11 cellular contexts compared by ENCODE assay signal in genomic region chr5:149205625-149206523, GRCh38.
DNase-seq lines count a peak whose midpoint lies in the region; ATAC-seq and TF ChIP-seq lines count a peak whose summit lies in the region.
"Had no signal": no experiment of that assay in that cellular context is flagged by ENCODE, and none has a peak within 500 bp of the region (broad histone marks: within the 10 kb centered on the region; RNA-seq: fewer than 3 reads in every experiment).

No MANE protein-coding gene starts in this region.

- H3K4me1 ChIP-seq in stomach, result peaks cover 0 to 10% (median 4%) of the 10 kb centered on the region in 4 donors

- peak; percentile 85 for DNase-seq in HFFc6
- DNase-seq in choroid plexus epithelial cell (ENCODE audit: low read depth), result peak; percentile 86
- DNase-seq in kidney tubule cell (ENCODE audit: low spot score), result peak; percentile 45
- no peak for DNase-seq in stomach
- no peak for DNase-seq in dorsolateral prefrontal cortex
- no peak for DNase-seq in mesenteric fat pad (ENCODE audit: low spot score)
- no peak for DNase-seq in epidermal melanocyte (ENCODE audit: insufficient read length, low spot score)
- DNase-seq: activated CD4-positive, alpha-beta T cell treated with anti-CD3 and anti-CD28 coated beads for 36 hours; activated naive CD4-positive, alpha-beta T cell; effector CD4-positive, alpha-beta T cell had no signal

- no peak for TF ChIP-seq POLR2A in stomach (IDR thresholded peaks at IDR 0.05)

- H3K4me3 Mint-ChIP-seq in HFFc6, result peak overlapping the region; percentile 68
- H3K4me3 Mint-ChIP-seq: activated CD4-positive, alpha-beta T cell treated with anti-CD3 and anti-CD28 coated beads for 36 hours had no signal

- H3K9me3 Mint-ChIP-seq in HFFc6, result no peaks in the 10 kb centered on the region

- no peaks in the 10 kb centered on the region for H3K9me3 ChIP-seq in stomach

- H3K27me3 ChIP-seq in stomach (no peaks in the 10 kb centered on the region), dorsolateral prefrontal cortex (no peaks in the 10 kb centered on the region)

- TF ChIP-seq EP300 in stomach (IDR thresholded peaks at IDR 0.05), result no peak

- H3K36me3 ChIP-seq in stomach, result peaks cover 0 to 12% (median 3%) of the 10 kb centered on the region in 4 donors

- TF ChIP-seq CTCF in HFFc6 (IDR thresholded peaks at IDR 0.05), result no peak
- no peak for TF ChIP-seq CTCF in choroid plexus epithelial cell (conservative IDR thresholded peaks at IDR 0.05; ENCODE audit: low read depth, low read length)
- no peak for TF ChIP-seq CTCF in stomach (IDR thresholded peaks at IDR 0.05)
- no peak for TF ChIP-seq CTCF in dorsolateral prefrontal cortex (IDR thresholded peaks at IDR 0.05 in 54 of 56, conservative IDR thresholded peaks at IDR 0.05 in 2 of 56; ENCODE audit: low read depth in 1 of 56, partially characterized antibody in 56 of 56)

- peak overlapping the region in 4 of 5 donors; percentile 4 to 54 (median 45) for H3K27ac ChIP-seq in stomach
- peak overlapping the region in 1 of 59 donors; percentile 11 for H3K27ac ChIP-seq in dorsolateral prefrontal cortex

- H3K27me3 Mint-ChIP-seq in HFFc6 (ENCODE audit: insufficient read depth), result peaks cover 2% of the 10 kb centered on the region; the same call in 1 of the 2 replicates
- H3K27me3 Mint-ChIP-seq: activated CD4-positive, alpha-beta T cell treated with anti-CD3 and anti-CD28 coated beads for 36 hours had no signal

- no peak overlapping the region for H3K27ac Mint-ChIP-seq in HFFc6
- H3K27ac Mint-ChIP-seq: activated CD4-positive, alpha-beta T cell treated with anti-CD3 and anti-CD28 coated beads for 36 hours had no signal

- no peak for ATAC-seq in GM19463 (IDR thresholded peaks at IDR 0.05; ENCODE audit: unreplicated experiment)
- ATAC-seq: activated CD4-positive, alpha-beta T cell treated with anti-CD3 and anti-CD28 coated beads for 36 hours had no signal

- H3K4me1 Mint-ChIP-seq in HFFc6 (ENCODE audit: low read depth), result peaks cover 18% of the 10 kb centered on the region
- H3K4me1 Mint-ChIP-seq: activated CD4-positive, alpha-beta T cell treated with anti-CD3 and anti-CD28 coated beads for 36 hours had no signal

- intact Hi-C loops in stomach (cut with DNase I; ENCODE audit: low total_unique reads), result no loop called here
- intact Hi-C loops in dorsolateral prefrontal cortex (cut with DNase I), result no loop called here

- no peak overlapping the region for H3K4me3 ChIP-seq in choroid plexus epithelial cell (ENCODE audit: low read depth, low read length)
- H3K4me3 ChIP-seq in stomach, result no peak overlapping the region
- H3K4me3 ChIP-seq in dorsolateral prefrontal cortex, result no peak overlapping the region

- 63 to 76% (median 65%) methylated on average over 10 of the region's 10 CpGs for WGBS in stomach, 5 donors

- H3K36me3 Mint-ChIP-seq in HFFc6 (ENCODE audit: low read depth), result peaks cover 31% of the 10 kb centered on the region

Comparison
In these comparisons a context has a peak if more than half of its experiments do, and no peak if none do; other contexts are left out.
1. DNase-seq: peak in HFFc6 (single experiment), choroid plexus epithelial cell (single experiment) and kidney tubule cell (single experiment); none in stomach (single experiment), dorsolateral prefrontal cortex (0 of 10), mesenteric fat pad (single experiment) and epidermal melanocyte (single experiment).